ENCODE assay signal across 8 cellular contexts in genomic region chr22:20130739-20131592, GRCh38. TPM values are rescaled to one million over a fixed set of nuclear protein-coding genes. Genes with fewer than 3 reads are reported as not detected.
DNase-seq lines count a peak whose midpoint lies in the region; ATAC-seq and TF ChIP-seq lines count a peak whose summit lies in the region.

No MANE protein-coding gene starts in this region.

- peak; percentile 77 for ATAC-seq in effector memory CD8-positive, alpha-beta T cell (replicated peaks)
- ATAC-seq in memory B cell (ENCODE audit: low read depth): peak; percentile 80

- no peaks in the 10 kb centered on the region for H3K9me3 Mint-ChIP-seq in effector memory CD8-positive, alpha-beta T cell
- H3K9me3 Mint-ChIP-seq in memory B cell: no peaks in the 10 kb centered on the region

- H3K27me3 ChIP-seq in DOHH2 (ENCODE audit: control insufficient read depth, low read length) (peaks cover 24% of the 10 kb centered on the region), H7 (ENCODE audit: control insufficient read depth, insufficient read depth, low read length) (no peaks in the 10 kb centered on the region)

- H3K9me2 ChIP-seq in DOHH2 (replicated peaks; ENCODE audit: control insufficient read depth, low read length): no peaks in the 10 kb centered on the region

- TF ChIP-seq CTCF in DOHH2 (IDR thresholded peaks at IDR 0.05; ENCODE audit: low read depth, low read length, poor library complexity, severe bottlenecking): no peak

- peak overlapping the region; percentile 66 for H3K4me2 ChIP-seq in DOHH2 (ENCODE audit: low read length)

- H3K4me1 Mint-ChIP-seq in effector memory CD8-positive, alpha-beta T cell (ENCODE audit: low read depth in 2 of 2): peaks cover 4 to 34% of the 10 kb centered on the region in 2 donors
- H3K4me1 Mint-ChIP-seq in memory B cell: peaks cover 11% of the 10 kb centered on the region

- H3K4me3 Mint-ChIP-seq in effector memory CD8-positive, alpha-beta T cell: peak overlapping the region; percentile 51 to 68
- peak overlapping the region; percentile 82 for H3K4me3 Mint-ChIP-seq in memory B cell

- H3K4me3 ChIP-seq in DOHH2 (ENCODE audit: low read length) (peak overlapping the region; percentile 67), H7 (ENCODE audit: insufficient read depth, low read depth, low read length) (peak overlapping the region; percentile 84)

- H3K36me3 Mint-ChIP-seq in effector memory CD8-positive, alpha-beta T cell (ENCODE audit: insufficient read depth): peaks cover 16% of the 10 kb centered on the region
- peaks cover 4% of the 10 kb centered on the region for H3K36me3 Mint-ChIP-seq in memory B cell

- H3K4me1 ChIP-seq in DOHH2 (ENCODE audit: control insufficient read depth, low read length): peaks cover 9% of the 10 kb centered on the region; the same call in 1 of the 2 replicates

- peaks cover 25% of the 10 kb centered on the region for H3F3A ChIP-seq in DOHH2 (ENCODE audit: control insufficient read depth, insufficient read depth)

- H3K27me3 Mint-ChIP-seq in effector memory CD8-positive, alpha-beta T cell: no peaks in the 10 kb centered on the region
- no peaks in the 10 kb centered on the region for H3K27me3 Mint-ChIP-seq in memory B cell

- peaks cover 30% of the 10 kb centered on the region for H3K36me3 ChIP-seq in DOHH2 (ENCODE audit: control insufficient read depth, low read length)
- H3K36me3 ChIP-seq in H7 (replicated peaks; ENCODE audit: control insufficient read depth, insufficient read depth, low read length): peaks cover 9% of the 10 kb centered on the region

- peak; percentile 94 for DNase-seq in H7
- DNase-seq in NCI-H2171 (lab: John Stamatoyannopoulos, UW): peak; percentile 57
- peak; percentile 57 to 62 for DNase-seq in activated CD8-positive, alpha-beta memory T cell treated with anti-CD3 and anti-CD28 coated beads for 4 hours (ENCODE audit: low read depth in 2 of 2)
- DNase-seq in effector memory CD8-positive, alpha-beta T cell: peak; percentile 56 to 67 (median 67)
- peak; percentile 58 to 71 for DNase-seq in memory B cell (ENCODE audit: low spot score in 2 of 2)
- DNase-seq in stimulated activated CD4-positive, alpha-beta T cell treated with anti-CD3 and anti-CD28 coated beads, TNF-alpha, amount 100 ng/mL, for 4 hours (ENCODE audit: low read depth in 3 of 3): peak; percentile 68 to 76 (median 70)
- no peak for DNase-seq in NCI-H2107 (lab: John Stamatoyannopoulos, UW)

- no peaks in the 10 kb centered on the region for H3K79me2 ChIP-seq in DOHH2 (ENCODE audit: control insufficient read depth, low read length)

- H4K20me1 ChIP-seq in DOHH2 (ENCODE audit: control insufficient read depth, insufficient read depth, low read depth, low read length): peaks cover 3% of the 10 kb centered on the region; the same call in 1 of the 2 replicates

- no peaks in the 10 kb centered on the region for H3K9me3 ChIP-seq in DOHH2 (ENCODE audit: control insufficient read depth, insufficient read depth, low read length)

- H3K27ac ChIP-seq in DOHH2 (ENCODE audit: low read depth, low read length): no peak overlapping the region

- peak overlapping the region in 1 of 2 donors; percentile 78 for H3K27ac Mint-ChIP-seq in effector memory CD8-positive, alpha-beta T cell
- no peak overlapping the region for H3K27ac Mint-ChIP-seq in memory B cell

RNA-seq across cellular contexts. Expression of gene ZDHHC8, which starts 0.6 kb away (rescaled TPM):
- 15.6 and 16.6 TPM in 2 replicates for total RNA-seq in H7 (2014; rRNA removed; shearing (Covaris generic))

RNA-seq across cellular contexts. Expression of gene TRMT2A, which starts 13.9 kb away (rescaled TPM):
- total RNA-seq in H7 (2014; rRNA removed; shearing (Covaris generic)): 78.5 and 88.6 TPM in 2 replicates

RNA-seq across cellular contexts. Expression of gene RANBP1, which starts 15.1 kb away (rescaled TPM):
- total RNA-seq in H7 (2014; rRNA removed; shearing (Covaris generic)): 564 and 664 TPM in 2 replicates

RNA-seq across cellular contexts. Expression of gene CCDC188, which starts 19.9 kb away (rescaled TPM):
- not detected in 2 replicates for total RNA-seq in H7 (2014; rRNA removed; shearing (Covaris generic))

RNA-seq across cellular contexts. Expression of gene DGCR8, which starts 50.9 kb away (rescaled TPM):
- total RNA-seq in H7 (2014; rRNA removed; shearing (Covaris generic)): 23.0 and 37.3 TPM in 2 replicates
